1 cellular context compared by ENCODE assay signal in the genomic region with DNA sequence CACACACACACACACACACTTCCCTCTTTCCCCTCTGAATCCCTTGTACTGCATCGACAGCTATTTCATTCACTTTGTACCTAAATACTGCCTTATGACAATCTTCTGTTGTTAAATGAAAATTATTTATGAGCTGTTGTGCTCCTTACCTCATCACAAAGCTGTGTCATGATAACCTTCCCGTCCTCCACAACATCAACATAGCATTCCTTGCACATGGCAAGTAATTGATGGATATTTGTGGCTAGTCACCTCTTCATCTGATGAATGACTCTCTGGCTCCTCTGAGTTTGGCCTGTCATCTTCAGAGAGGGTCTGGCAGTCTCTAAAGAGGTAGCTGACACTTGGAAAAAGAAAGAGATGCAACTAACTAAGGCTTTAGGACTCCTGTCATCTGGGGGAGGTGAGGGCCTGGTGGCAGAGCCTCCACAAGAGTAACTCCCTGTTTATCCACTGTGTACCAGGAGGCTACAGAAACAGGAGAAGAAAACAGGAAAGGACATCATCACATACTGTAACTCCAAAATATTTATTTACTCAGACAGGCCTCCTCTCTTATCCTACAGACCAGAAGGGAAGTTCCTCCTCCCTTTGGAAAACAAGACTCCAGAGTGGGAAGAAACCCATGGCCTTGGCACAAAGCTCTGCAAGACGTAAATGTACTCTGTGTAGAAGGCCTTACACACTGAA.
TF ChIP-seq lines count a peak whose summit lies in the region.

No MANE protein-coding gene starts in this region.

TF ChIP-seq in IMR-90, 13 proteins besides CTCF, POLR2A, EP300 and RAD21:
- no peak for TF ChIP-seq MAZ (IDR thresholded peaks at IDR 0.05; ENCODE audit: borderline replicate concordance, low read depth, low read length)
- TF ChIP-seq, protein P1, sequence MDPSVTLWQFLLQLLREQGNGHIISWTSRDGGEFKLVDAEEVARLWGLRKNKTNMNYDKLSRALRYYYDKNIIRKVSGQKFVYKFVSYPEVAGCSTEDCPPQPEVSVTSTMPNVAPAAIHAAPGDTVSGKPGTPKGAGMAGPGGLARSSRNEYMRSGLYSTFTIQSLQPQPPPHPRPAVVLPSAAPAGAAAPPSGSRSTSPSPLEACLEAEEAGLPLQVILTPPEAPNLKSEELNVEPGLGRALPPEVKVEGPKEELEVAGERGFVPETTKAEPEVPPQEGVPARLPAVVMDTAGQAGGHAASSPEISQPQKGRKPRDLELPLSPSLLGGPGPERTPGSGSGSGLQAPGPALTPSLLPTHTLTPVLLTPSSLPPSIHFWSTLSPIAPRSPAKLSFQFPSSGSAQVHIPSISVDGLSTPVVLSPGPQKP (IDR thresholded peaks at IDR 0.05; ENCODE audit: borderline replicate concordance, low read depth, low read length), result no peak
- no peak for TF ChIP-seq MXI1 (IDR thresholded peaks at IDR 0.05; ENCODE audit: borderline replicate concordance, low read depth, low read length)
- TF ChIP-seq CEBPB (IDR thresholded peaks at IDR 0.05; ENCODE audit: low read depth, low read length), result no peak
- TF ChIP-seq MAFK (IDR thresholded peaks at IDR 0.05; ENCODE audit: low read depth, low read length), result no peak
- TF ChIP-seq, protein P2, sequence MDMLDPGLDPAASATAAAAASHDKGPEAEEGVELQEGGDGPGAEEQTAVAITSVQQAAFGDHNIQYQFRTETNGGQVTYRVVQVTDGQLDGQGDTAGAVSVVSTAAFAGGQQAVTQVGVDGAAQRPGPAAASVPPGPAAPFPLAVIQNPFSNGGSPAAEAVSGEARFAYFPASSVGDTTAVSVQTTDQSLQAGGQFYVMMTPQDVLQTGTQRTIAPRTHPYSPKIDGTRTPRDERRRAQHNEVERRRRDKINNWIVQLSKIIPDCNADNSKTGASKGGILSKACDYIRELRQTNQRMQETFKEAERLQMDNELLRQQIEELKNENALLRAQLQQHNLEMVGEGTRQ (IDR thresholded peaks at IDR 0.05; ENCODE audit: low read depth, low read length), result no peak
- TF ChIP-seq FOS (IDR thresholded peaks at IDR 0.05; ENCODE audit: low read depth, low read length), result no peak
